Comparison of ENCODE assay signal across 16 cellular contexts in the genomic region with DNA sequence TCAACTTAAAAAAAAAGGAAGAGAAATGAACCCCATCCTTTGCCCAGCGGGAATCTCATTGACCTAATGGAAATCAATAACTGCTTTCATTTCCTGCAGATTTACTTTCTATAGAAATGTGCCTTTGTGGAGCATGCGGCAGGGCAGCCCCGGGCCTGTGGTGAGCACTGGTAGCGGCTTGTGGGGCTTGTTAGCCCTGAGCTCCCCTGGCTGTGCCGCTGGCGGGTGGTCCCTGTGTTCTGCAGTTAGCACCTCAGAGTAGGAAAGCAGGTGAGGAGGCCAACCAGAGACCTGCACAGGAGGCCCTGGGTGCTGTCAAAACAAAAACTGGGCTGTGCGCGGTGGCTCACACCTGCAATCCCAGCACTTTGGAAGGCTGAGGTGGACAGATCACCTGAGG.
"Had no signal": no experiment of that assay in that cellular context is flagged by ENCODE, and none has a peak within 500 bp of the region (broad histone marks: within the 10 kb centered on the region; RNA-seq: fewer than 3 reads in every experiment).

No MANE protein-coding gene starts in this region.

- H3K27me3 ChIP-seq: esophagus muscularis mucosa, foreskin keratinocyte, gastroesophageal sphincter, left lung had no signal

- H3K36me3 ChIP-seq: esophagus muscularis mucosa, gastroesophageal sphincter, heart right ventricle, left lung, lower lobe of right lung had no signal

- H3K9me3 Mint-ChIP-seq: dendritic cell treated with granulocyte-macrophage colony-stimulating factor and Interleukin-4, amounts not matched to agents 40 ng/mL and 50 ng/mL, for 4 days; effector memory CD8-positive, alpha-beta T cell had no signal

- ATAC-seq: effector memory CD8-positive, alpha-beta T cell; foreskin keratinocyte; gastroesophageal sphincter; heart right ventricle; left cardiac atrium; left lung; left ventricle myocardium superior; lower lobe of right lung had no signal

- H3K4me3 ChIP-seq: coronary artery, esophagus muscularis mucosa, gastroesophageal sphincter, heart right ventricle, left lung, lower lobe of right lung had no signal

- H3K27ac ChIP-seq: coronary artery, esophagus muscularis mucosa, foreskin keratinocyte, gastroesophageal sphincter, heart right ventricle, left lung, lower lobe of right lung had no signal

- H3K27ac Mint-ChIP-seq: dendritic cell treated with granulocyte-macrophage colony-stimulating factor and Interleukin-4, amounts not matched to agents 40 ng/mL and 50 ng/mL, for 4 days; effector memory CD8-positive, alpha-beta T cell had no signal

- H3K4me3 Mint-ChIP-seq: dendritic cell treated with granulocyte-macrophage colony-stimulating factor and Interleukin-4, amounts not matched to agents 40 ng/mL and 50 ng/mL, for 4 days; effector memory CD8-positive, alpha-beta T cell had no signal

- H3K9me3 ChIP-seq: esophagus muscularis mucosa, gastroesophageal sphincter, left lung, lower lobe of right lung had no signal

- H3K27me3 Mint-ChIP-seq: dendritic cell treated with granulocyte-macrophage colony-stimulating factor and Interleukin-4, amounts not matched to agents 40 ng/mL and 50 ng/mL, for 4 days had no signal

- DNase-seq: effector CD8-positive, alpha-beta T cell; effector memory CD8-positive, alpha-beta T cell; foreskin keratinocyte; head of caudate nucleus; heart right ventricle; hippocampal formation; left cardiac atrium; left lung; left ventricle myocardium superior; lower lobe of right lung; mesenchymal stem cell; midbrain had no signal

- H3K4me1 ChIP-seq: esophagus muscularis mucosa, foreskin keratinocyte, gastroesophageal sphincter, left lung, lower lobe of right lung had no signal
